ENCODE assay signal across 11 cellular contexts in the genomic region with DNA sequence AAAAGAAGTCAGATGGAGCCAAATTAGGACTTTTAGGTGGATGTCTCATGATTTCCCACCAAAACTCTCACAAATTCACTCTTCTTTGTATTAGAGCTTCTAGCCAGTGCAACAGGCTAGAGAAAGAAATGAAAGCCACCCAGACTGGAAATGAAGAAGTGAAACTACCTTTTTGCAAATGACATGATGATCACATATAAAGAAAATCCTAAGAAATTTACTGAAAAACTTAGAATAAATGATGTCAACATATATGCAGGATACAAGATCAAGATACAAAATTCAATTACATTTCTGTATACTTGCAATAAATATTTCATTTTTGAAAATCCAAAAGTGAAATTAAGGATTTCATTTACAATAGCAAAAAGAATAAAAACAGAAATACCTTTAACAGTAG.
DNase-seq lines count a peak whose midpoint lies in the region; ATAC-seq and TF ChIP-seq lines count a peak whose summit lies in the region.
"Had no signal": no experiment of that assay in that cellular context is flagged by ENCODE, and none has a peak within 500 bp of the region (broad histone marks: within the 10 kb centered on the region; RNA-seq: fewer than 3 reads in every experiment).

No MANE protein-coding gene starts in this region.

- H3K9me3 Mint-ChIP-seq in CD8-positive, alpha-beta T cell = peaks cover 5% of the 10 kb centered on the region

- H3K4me1 Mint-ChIP-seq in CD8-positive, alpha-beta T cell (ENCODE audit: low read depth) = peaks cover 76% of the 10 kb centered on the region

- H3K27me3 ChIP-seq in CD8-positive, alpha-beta T cell (ENCODE audit: insufficient read depth, low read length) = no peaks in the 10 kb centered on the region
- no peaks in the 10 kb centered on the region for H3K27me3 ChIP-seq in OCI-LY3 (ENCODE audit: low read depth, low read length)

- CTCF ChIA-PET in CD8-positive, alpha-beta T cell (lab: Charles Lee) = interaction anchor here (4.0 kb wide), 1 partner anchor 11 kb away, joined by 21 read pairs; no protein-coding TSS in a partner anchor

- ATAC-seq in CD8-positive, alpha-beta T cell = no peak
- ATAC-seq in GM19351 (IDR thresholded peaks at IDR 0.05; ENCODE audit: unreplicated experiment) (peak; percentile 44), HG02885 (IDR thresholded peaks at IDR 0.05; ENCODE audit: poor library complexity, unreplicated experiment) (peak; percentile 54), GM19023 (IDR thresholded peaks at IDR 0.05; ENCODE audit: unreplicated experiment) (no peak)

- H3K9ac ChIP-seq in OCI-LY3 (ENCODE audit: low read length) = peak overlapping the region; percentile 8; the same call in 1 of the 2 replicates

- H3K36me3 Mint-ChIP-seq in CD8-positive, alpha-beta T cell = peaks cover 55% of the 10 kb centered on the region

- H3K4me3 ChIP-seq in CD8-positive, alpha-beta T cell (ENCODE audit: low read depth, low read length) = no peak overlapping the region
- H3K4me3 ChIP-seq in OCI-LY3 (ENCODE audit: low read length) = 0 out of 2 replicates have a peak overlapping the region, but pooled peaks have one; percentile 1
- H3K4me3 ChIP-seq: coronary artery, HAP-1, prostate gland had no signal

- H3K4me1 ChIP-seq in CD8-positive, alpha-beta T cell (ENCODE audit: insufficient read depth, low read length) = peaks cover 24% of the 10 kb centered on the region
- H3K4me1 ChIP-seq in OCI-LY3 (ENCODE audit: low read length) = peaks cover 96% of the 10 kb centered on the region
- H3K4me1 ChIP-seq: HAP-1, prostate gland had no signal

- H3K27ac Mint-ChIP-seq in CD8-positive, alpha-beta T cell = no peak overlapping the region

- no peaks in the 10 kb centered on the region for H3K27me3 Mint-ChIP-seq in CD8-positive, alpha-beta T cell (ENCODE audit: low read depth)

- no peak for DNase-seq in CD8-positive, alpha-beta T cell
- DNase-seq in NCI-H345 (lab: John Stamatoyannopoulos, UW) (no peak), GM13976 (ENCODE audit: low spot score) (no peak), NCI-H526 treated with DMSO at 0.1 percent for 48 hours (lab: John Stamatoyannopoulos, UW) (no peak)

- POLR2A ChIA-PET in CD8-positive, alpha-beta T cell (lab: Charles Lee) = interaction anchor here (1.0 to 1.2 kb wide), 2 partner anchors 13 to 426 kb away, joined by 3 to 4 read pairs; no protein-coding TSS in a partner anchor

- TF ChIP-seq CTCF in CD8-positive, alpha-beta T cell (IDR thresholded peaks at IDR 0.05) = no peak
- TF ChIP-seq CTCF in OCI-LY3 (IDR thresholded peaks at IDR 0.05; ENCODE audit: low read depth, low read length) = no peak
- no peak for TF ChIP-seq CTCF in GM13976 (IDR thresholded peaks at IDR 0.05; ENCODE audit: borderline replicate concordance, control extremely low read depth, extremely low read depth, insufficient read depth, missing control alignments)

- no peaks in the 10 kb centered on the region for H4K20me1 ChIP-seq in OCI-LY3 (ENCODE audit: insufficient read depth, low read length)

- in situ Hi-C loops in GM13976 (cut with MboI; ENCODE audit: low sequenced_read_pairs, unreplicated experiment) = no loop called here

- H3K4me3 Mint-ChIP-seq in CD8-positive, alpha-beta T cell = peak overlapping the region; percentile 16

- no peak overlapping the region for H3K27ac ChIP-seq in CD8-positive, alpha-beta T cell (ENCODE audit: low read depth, low read length)
- H3K27ac ChIP-seq in OCI-LY3 (ENCODE audit: low read length) = peak overlapping the region; percentile 78
- H3K27ac ChIP-seq: coronary artery, prostate gland had no signal

- H2AFZ ChIP-seq in OCI-LY3 (ENCODE audit: low read depth, low read length) = no peak overlapping the region

- intact Hi-C loops in CD8-positive, alpha-beta T cell (cut with DNase I, micrococcal nuclease) = loop anchor here (5.0 to 10.0 kb wide), 4 partner anchors 93 to 605 kb away; a partner anchor contains a TSS

- H3K36me3 ChIP-seq in CD8-positive, alpha-beta T cell (ENCODE audit: insufficient read depth, low read length) = peaks cover 13% of the 10 kb centered on the region
- peaks cover 72% of the 10 kb centered on the region for H3K36me3 ChIP-seq in OCI-LY3 (replicated peaks; ENCODE audit: low read depth, low read length)

- peak overlapping the region; percentile 29 for H3K4me2 ChIP-seq in OCI-LY3 (ENCODE audit: low read length)

- no peaks in the 10 kb centered on the region for H3K9me3 ChIP-seq in CD8-positive, alpha-beta T cell (ENCODE audit: low read length)
- H3K9me3 ChIP-seq in OCI-LY3 (ENCODE audit: insufficient read depth, low read length) = peaks cover 11% of the 10 kb centered on the region; the same call in 1 of the 2 replicates
- H3K9me3 ChIP-seq: prostate gland had no signal

- H3K79me2 ChIP-seq in OCI-LY3 (ENCODE audit: low read length) = peaks cover 20% of the 10 kb centered on the region

Comparison
In these comparisons a context has a peak if more than half of its experiments do, and no peak if none do; other contexts are left out.
1. ATAC-seq: peak in GM19351 (single experiment) and HG02885 (single experiment); none in CD8-positive, alpha-beta T cell (single experiment) and GM19023 (single experiment).